ENCODE assay signal across 14 cellular contexts in genomic region chr17:49555495-49556018, GRCh38. TPM values are rescaled to one million over a fixed set of nuclear protein-coding genes. Genes with fewer than 3 reads are reported as not detected.
DNase-seq lines count a peak whose midpoint lies in the region; ATAC-seq and TF ChIP-seq lines count a peak whose summit lies in the region.
"Had no signal": no experiment of that assay in that cellular context is flagged by ENCODE, and none has a peak within 500 bp of the region (broad histone marks: within the 10 kb centered on the region; RNA-seq: fewer than 3 reads in every experiment).

No MANE protein-coding gene starts in this region.

- no peaks in the 10 kb centered on the region for H3K36me3 ChIP-seq in BLaER1 treated with 17β-estradiol and CSF1 and Interleukin-3, amounts not matched to agents 10 nM and 100 nM
- H3K36me3 ChIP-seq: colonic mucosa had no signal

- ATAC-seq in GM19324 (IDR thresholded peaks at IDR 0.05; ENCODE audit: low FRiP score, unreplicated experiment), result no peak

- H3K27me3 ChIP-seq in BLaER1 treated with 17β-estradiol and CSF1 and Interleukin-3, amounts not matched to agents 10 nM and 100 nM, result no peaks in the 10 kb centered on the region
- H3K27me3 ChIP-seq: colonic mucosa had no signal

- POLR2A ChIA-PET in HEK293T (lab: Yijun Ruan, JAX), result interaction anchor here (0.6 to 1.3 kb wide), 4 partner anchors 61 to 358 kb away, joined by 3 to 5 read pairs (median 3); partner anchors contain the start of genes KAT7 and NGFR

- no peaks in the 10 kb centered on the region for H3K4me1 Mint-ChIP-seq in progenitor cell of endocrine pancreas (ENCODE audit: low read depth)

- no peaks in the 10 kb centered on the region for H4K20me1 ChIP-seq in BLaER1 treated with 17β-estradiol and CSF1 and Interleukin-3, amounts not matched to agents 10 nM and 100 nM

- H3K27ac Mint-ChIP-seq in progenitor cell of endocrine pancreas, result peak overlapping the region; percentile 37
- H3K27ac Mint-ChIP-seq: activated CD8-positive, alpha-beta T cell treated with anti-CD3 and anti-CD28 coated beads, Interleukin-2, amount 10 ng/mL, durations not matched to agents 7 days and 5 days; activated T-helper 17 cell treated with anti-CD3 and anti-CD28 coated beads, Interleukin-2, amount 50 U/mL, for 72 hours; stimulated activated memory B cell treated with anti-CD40 and anti-IgM and Interleukin-4, amounts not matched to agents 10 μg/mL and 1 μg/mL and 100 μg/mL, for 72 hours had no signal

- H3K27ac ChIP-seq in BLaER1 treated with 17β-estradiol and CSF1 and Interleukin-3, amounts not matched to agents 10 nM and 100 nM, result peak overlapping the region in 5 of 11 experiments; percentile 5 to 66 (median 31); a peak in 6 of 22 replicates
- H3K27ac ChIP-seq: colonic mucosa, epithelial cell of prostate had no signal

- peaks cover 0 to 1% (median 0%) of the 10 kb centered on the region in 11 experiments; a peak in 1 of 22 replicates for H3K9me3 ChIP-seq in BLaER1 treated with 17β-estradiol and CSF1 and Interleukin-3, amounts not matched to agents 10 nM and 100 nM (replicated peaks in 1 of 11)
- H3K9me3 ChIP-seq: colonic mucosa had no signal

- H3K4me3 Mint-ChIP-seq in progenitor cell of endocrine pancreas (ENCODE audit: low read depth), result no peak overlapping the region
- H3K4me3 Mint-ChIP-seq: activated CD8-positive, alpha-beta T cell treated with anti-CD3 and anti-CD28 coated beads, Interleukin-2, amount 10 ng/mL, durations not matched to agents 7 days and 5 days; activated T-helper 17 cell treated with anti-CD3 and anti-CD28 coated beads, Interleukin-2, amount 50 U/mL, for 72 hours; stimulated activated memory B cell treated with anti-CD40 and anti-IgM and Interleukin-4, amounts not matched to agents 10 μg/mL and 1 μg/mL and 100 μg/mL, for 72 hours had no signal

- no peak overlapping the region; a peak in 1 of 20 replicates for H3K4me3 ChIP-seq in BLaER1 treated with 17β-estradiol and CSF1 and Interleukin-3, amounts not matched to agents 10 nM and 100 nM
- H3K4me3 ChIP-seq: colonic mucosa, GM12878 had no signal

- peak; percentile 5 for DNase-seq in HEK293T (ENCODE audit: extremely low spot score)
- peak; percentile 53 for DNase-seq in ecto neural progenitor cell (ENCODE audit: low spot score)
- DNase-seq in progenitor cell of endocrine pancreas (ENCODE audit: low spot score, unreplicated experiment), result no peak
- DNase-seq in GM19240 (ENCODE audit: insufficient read length, low spot score), result no peak
- DNase-seq in globus pallidus (ENCODE audit: low spot score), result no peak
- no peak for DNase-seq in dermis blood vessel endothelial cell

- H3K4me1 ChIP-seq in BLaER1 treated with 17β-estradiol and CSF1 and Interleukin-3, amounts not matched to agents 10 nM and 100 nM, result peaks cover 12 to 56% (median 34%) of the 10 kb centered on the region in 10 experiments
- H3K4me1 ChIP-seq: colonic mucosa had no signal

- CTCF ChIA-PET in HEK293T (lab: Yijun Ruan, JAX), result interaction anchor here (0.5 to 4.5 kb wide), 15 partner anchors 12 to 1665 kb away, joined by 3 to 63 read pairs (median 5); partner anchors contain the start of gene NXPH3

- H3K27me3 Mint-ChIP-seq in progenitor cell of endocrine pancreas, result peaks cover 17% of the 10 kb centered on the region

- H3K36me3 Mint-ChIP-seq in progenitor cell of endocrine pancreas (ENCODE audit: insufficient read depth), result no peaks in the 10 kb centered on the region
- H3K36me3 Mint-ChIP-seq: stimulated activated memory B cell treated with anti-CD40 and anti-IgM and Interleukin-4, amounts not matched to agents 10 μg/mL and 1 μg/mL and 100 μg/mL, for 72 hours had no signal

- TF ChIP-seq CTCF in progenitor cell of endocrine pancreas (IDR thresholded peaks at IDR 0.05; ENCODE audit: unreplicated experiment), result no peak

- H3K9me3 Mint-ChIP-seq in progenitor cell of endocrine pancreas (ENCODE audit: low read depth), result no peaks in the 10 kb centered on the region
- H3K9me3 Mint-ChIP-seq: activated T-helper 17 cell treated with anti-CD3 and anti-CD28 coated beads, Interleukin-2, amount 50 U/mL, for 72 hours; stimulated activated memory B cell treated with anti-CD40 and anti-IgM and Interleukin-4, amounts not matched to agents 10 μg/mL and 1 μg/mL and 100 μg/mL, for 72 hours had no signal

- H3K4me2 ChIP-seq in BLaER1 treated with 17β-estradiol and CSF1 and Interleukin-3, amounts not matched to agents 10 nM and 100 nM, result peak overlapping the region; percentile 22 to 80 (median 69); a peak in 21 of 22 replicates

- H3K9ac ChIP-seq in BLaER1 treated with 17β-estradiol and CSF1 and Interleukin-3, amounts not matched to agents 10 nM and 100 nM, result peak overlapping the region in 7 of 11 experiments; percentile 21 to 63 (median 34); a peak in 6 of 22 replicates

TF ChIP-seq in HEK293T, 16 proteins besides CTCF, POLR2A, EP300 and RAD21:
- no peak for TF ChIP-seq CTBP1 (IDR thresholded peaks at IDR 0.05; ENCODE audit: borderline replicate concordance)
- TF ChIP-seq ZNF384 (IDR thresholded peaks at IDR 0.05), result no peak

RNA-seq across cellular contexts. Expression of gene NXPH3, which starts 20.1 kb away (rescaled TPM):
- 0.20 and 0.38 TPM in 2 replicates for total RNA-seq in progenitor cell of endocrine pancreas
- 3.9 and 4.0 TPM in 2 replicates for total RNA-seq in dermis blood vessel endothelial cell
- total RNA-seq: activated CD8-positive, alpha-beta T cell treated with anti-CD3 and anti-CD28 coated beads, Interleukin-2, amount 10 ng/mL, durations not matched to agents 7 days and 5 days; activated T-helper 17 cell treated with anti-CD3 and anti-CD28 coated beads, Interleukin-2, amount 50 U/mL, for 72 hours had no signal

Comparison
In these comparisons a context has a peak if more than half of its experiments do, and no peak if none do; other contexts are left out.
1. DNase-seq: peak in HEK293T (single experiment) and ecto neural progenitor cell (single experiment); none in progenitor cell of endocrine pancreas (single experiment), GM19240 (single experiment), globus pallidus (single experiment) and dermis blood vessel endothelial cell (single experiment).